In genomic region chr1:61279570-61279969, GRCh38 we compare ENCODE assay signal across 19 cellular contexts.
DNase-seq lines count a peak whose midpoint lies in the region; ATAC-seq, FAIRE-seq and TF ChIP-seq lines count a peak whose summit lies in the region.
"Had no signal": no experiment of that assay in that cellular context is flagged by ENCODE, and none has a peak within 500 bp of the region (broad histone marks: within the 10 kb centered on the region; RNA-seq: fewer than 3 reads in every experiment).

No MANE protein-coding gene starts in this region.

- peak overlapping the region; percentile 30; the same call in 1 of the 2 replicates for H3K27ac Mint-ChIP-seq in WTC11
- H3K27ac Mint-ChIP-seq: activated CD4-positive, alpha-beta memory T cell treated with anti-CD3 and anti-CD28 coated beads for 36 hours; activated naive CD4-positive, alpha-beta T cell treated with anti-CD3 and anti-CD28 coated beads, Interleukin-2, amount 50 U/mL, for 24 hours; T-helper 17 cell had no signal

- no peaks in the 10 kb centered on the region for H3K36me3 ChIP-seq in H1 (ENCODE audit: control insufficient read depth in 2 of 4, insufficient read depth in 4 of 4, low read length in 3 of 4)
- H3K36me3 ChIP-seq in thyroid gland, result no peaks in the 10 kb centered on the region
- H3K36me3 ChIP-seq: SJSA1 had no signal

- H3K23me2 ChIP-seq in H1 (ENCODE audit: low read depth, low read length), result no peaks in the 10 kb centered on the region

- H3K27ac ChIP-seq in H1 (ENCODE audit: low read depth, low read length), result no peak overlapping the region
- H3K27ac ChIP-seq in thyroid gland, result peak overlapping the region in 2 of 3 donors; percentile 20 to 34
- H3K27ac ChIP-seq: foreskin keratinocyte, SJSA1, VCaP had no signal

- intact Hi-C loops in thyroid gland (cut with DNase I), result no loop called here

- H3K4ac ChIP-seq in H1 (replicated peaks; ENCODE audit: insufficient read length, low read depth, low read length), result peak overlapping the region; percentile 5

- no peaks in the 10 kb centered on the region for H3K9me3 Mint-ChIP-seq in WTC11
- H3K9me3 Mint-ChIP-seq: activated CD4-positive, alpha-beta memory T cell treated with anti-CD3 and anti-CD28 coated beads for 36 hours; activated naive CD4-positive, alpha-beta T cell treated with anti-CD3 and anti-CD28 coated beads, Interleukin-2, amount 50 U/mL, for 24 hours; H9 had no signal

- TF ChIP-seq CTCF in WTC11 (IDR thresholded peaks at IDR 0.05) (no peak), H1 (IDR thresholded peaks at IDR 0.05; ENCODE audit: control extremely low read depth in 1 of 3, insufficient read depth in 1 of 3, low read depth in 1 of 3, low read length in 3 of 3) (no peak), thyroid gland (IDR thresholded peaks at IDR 0.05) (no peak)

- no peaks in the 10 kb centered on the region for H3K27me3 ChIP-seq in H1 (replicated peaks in 1 of 4; ENCODE audit: control insufficient read depth in 3 of 4, extremely low read depth in 1 of 4, insufficient read depth in 3 of 4, low read length in 3 of 4)
- no peaks in the 10 kb centered on the region for H3K27me3 ChIP-seq in thyroid gland
- H3K27me3 ChIP-seq: foreskin keratinocyte, SJSA1 had no signal

- no peak for TF ChIP-seq RAD21 in H1 (IDR thresholded peaks at IDR 0.05 in 1 of 2, conservative IDR thresholded peaks at IDR 0.05 in 1 of 2; ENCODE audit: low read depth in 2 of 2, low read length in 2 of 2)

- no peak overlapping the region for H3K56ac ChIP-seq in H1 (replicated peaks; ENCODE audit: insufficient read length, low read depth, low read length)

- H3K9me3 ChIP-seq in H1 (ENCODE audit: insufficient read depth in 2 of 2, low read depth in 1 of 2, low read length in 1 of 2) (no peaks in the 10 kb centered on the region), thyroid gland (no peaks in the 10 kb centered on the region)
- H3K9me3 ChIP-seq: SJSA1 had no signal

- TF ChIP-seq EP300 in H1 (IDR thresholded peaks at IDR 0.05; ENCODE audit: borderline replicate concordance in 1 of 2, low read depth in 2 of 2, low read length in 2 of 2), result no peak

- no peaks in the 10 kb centered on the region for H3K79me1 ChIP-seq in H1 (ENCODE audit: low read depth, low read length)

- 91% methylated on average over 4 of the region's 4 CpGs; no CpG with 5 or more reads in 1 of the 2 experiments for WGBS in H1 (ENCODE audit: extremely low coverage in 1 of 2, insufficient coverage in 1 of 2, insufficient read length in 1 of 2, insufficient replicate concordance in 2 of 2, low coverage in 1 of 2, low lambda C conversion rate in 2 of 2, missing lambda C conversion rate in 1 of 2), 2 experiments
- WGBS in thyroid gland, 2 donors, result 83 to 86% methylated on average over 4 of the region's 4 CpGs

- no peaks in the 10 kb centered on the region for H4K20me1 ChIP-seq in H1 (replicated peaks in 1 of 2; ENCODE audit: control insufficient read depth in 1 of 2, insufficient read depth in 2 of 2, low read length in 2 of 2)

- H2BK15ac ChIP-seq in H1 (ENCODE audit: low read length), result no peak overlapping the region

- H2AFZ ChIP-seq in H1 (ENCODE audit: low read length), result no peak overlapping the region

- H2BK20ac ChIP-seq in H1 (ENCODE audit: low read length), result no peak overlapping the region

- ATAC-seq in WTC11 (no peak), GM21786 (IDR thresholded peaks at IDR 0.05; ENCODE audit: unreplicated experiment) (no peak), GM19463 (IDR thresholded peaks at IDR 0.05; ENCODE audit: unreplicated experiment) (no peak)
- ATAC-seq: foreskin keratinocyte, T-helper 17 cell had no signal

- H4K5ac ChIP-seq in H1 (ENCODE audit: insufficient read length, low read depth, low read length), result no peak overlapping the region

- POLR2A ChIA-PET in WTC11 (lab: Charles Lee), result no interaction called here
- POLR2A ChIA-PET in H1 (lab: Charles Lee; ENCODE audit: partially characterized antibody), result no interaction called here

- no peaks in the 10 kb centered on the region for H3K27me3 Mint-ChIP-seq in WTC11 (ENCODE audit: low read depth)
- H3K27me3 Mint-ChIP-seq: activated naive CD4-positive, alpha-beta T cell treated with anti-CD3 and anti-CD28 coated beads, Interleukin-2, amount 50 U/mL, for 24 hours had no signal

- H3K4me3 ChIP-seq in H1 (ENCODE audit: extremely low read depth in 1 of 4, insufficient read depth in 2 of 4, low read depth in 3 of 4, low read length in 4 of 4) (no peak overlapping the region), thyroid gland (replicated peaks in 1 of 3) (no peak overlapping the region)
- H3K4me3 ChIP-seq: SJSA1 had no signal

- no peak for DNase-seq in WTC11 (ENCODE audit: low spot score)
- DNase-seq in H1 (ENCODE audit: low read depth in 1 of 2, low spot score in 2 of 2), result no peak
- DNase-seq in middle frontal gyrus (ENCODE audit: extremely low spot score, low spot score), result peak; percentile 7
- no peak for DNase-seq in thyroid gland
- no peak for DNase-seq in DMS153 (lab: John Stamatoyannopoulos, UW)
- DNase-seq: activated CD4-positive, alpha-beta memory T cell treated with anti-CD3 and anti-CD28 coated beads for 36 hours; foreskin keratinocyte; H9; Kasumi-1; kidney glomerular epithelial cell; NCI-H1105; T-helper 17 cell; trophoblast cell had no signal

- no peak overlapping the region for H4K8ac ChIP-seq in H1 (ENCODE audit: extremely low read depth, insufficient read depth, low read length)

- no peak overlapping the region for H3K18ac ChIP-seq in H1 (ENCODE audit: extremely low read depth, low read length)

- no peak overlapping the region for H2AK5ac ChIP-seq in H1 (ENCODE audit: low read depth, low read length)

- no peak overlapping the region for H3K9ac ChIP-seq in H1 (replicated peaks in 1 of 4; ENCODE audit: extremely low read depth in 1 of 4, low read depth in 3 of 4, low read length in 3 of 4)

- H2BK12ac ChIP-seq in H1 (ENCODE audit: low read depth, low read length), result no peak overlapping the region

- no peak overlapping the region for H3K4me3 Mint-ChIP-seq in WTC11
- H3K4me3 Mint-ChIP-seq: activated CD4-positive, alpha-beta memory T cell treated with anti-CD3 and anti-CD28 coated beads for 36 hours; activated naive CD4-positive, alpha-beta T cell treated with anti-CD3 and anti-CD28 coated beads, Interleukin-2, amount 50 U/mL, for 24 hours; H9; T-helper 17 cell had no signal

- H3K4me1 ChIP-seq in H1 (replicated peaks in 1 of 4; ENCODE audit: control insufficient read depth in 3 of 4, insufficient read depth in 4 of 4, low read length in 3 of 4) (peaks cover 0 to 6% (median 3%) of the 10 kb centered on the region in 4 experiments; a peak in 4 of 7 replicates), thyroid gland (peaks cover 21 to 28% of the 10 kb centered on the region in 2 donors)
- H3K4me1 ChIP-seq: foreskin keratinocyte, SJSA1 had no signal

- H3K79me2 ChIP-seq in H1 (ENCODE audit: control insufficient read depth in 1 of 2, insufficient read depth in 2 of 2, low read length in 2 of 2), result no peaks in the 10 kb centered on the region

- H4K91ac ChIP-seq in H1 (replicated peaks; ENCODE audit: insufficient read length, low read length), result no peak overlapping the region

- no peak overlapping the region for H2BK120ac ChIP-seq in H1 (replicated peaks; ENCODE audit: low read depth, low read length)

- peaks cover 55% of the 10 kb centered on the region for H3K4me1 Mint-ChIP-seq in WTC11
- H3K4me1 Mint-ChIP-seq: activated naive CD4-positive, alpha-beta T cell treated with anti-CD3 and anti-CD28 coated beads, Interleukin-2, amount 50 U/mL, for 24 hours; T-helper 17 cell had no signal

- no peak overlapping the region for H3K4me2 ChIP-seq in H1 (ENCODE audit: insufficient read depth in 1 of 2, low read depth in 2 of 2, low read length in 2 of 2)

- H3K14ac ChIP-seq in H1 (ENCODE audit: insufficient read length), result no peak overlapping the region

- CTCF ChIA-PET in WTC11 (lab: Charles Lee) (interaction anchor here (0.9 kb wide), 1 partner anchor 10 kb away, joined by 3 read pairs; no protein-coding TSS in a partner anchor), H1 (lab: Charles Lee; ENCODE audit: partially characterized antibody) (interaction anchor here (0.6 to 1.3 kb wide), 2 partner anchors 20 to 359 kb away, joined by 3 to 4 read pairs; no protein-coding TSS in a partner anchor)

- H3K36me3 Mint-ChIP-seq in WTC11, result no peaks in the 10 kb centered on the region
- H3K36me3 Mint-ChIP-seq: activated CD4-positive, alpha-beta memory T cell treated with anti-CD3 and anti-CD28 coated beads for 36 hours; activated naive CD4-positive, alpha-beta T cell treated with anti-CD3 and anti-CD28 coated beads, Interleukin-2, amount 50 U/mL, for 24 hours had no signal

- TF ChIP-seq POLR2A in H1 (IDR thresholded peaks at IDR 0.05; ENCODE audit: control extremely low read depth in 1 of 2, low read depth in 2 of 2, low read length in 2 of 2), result no peak
- no peak for TF ChIP-seq POLR2A in thyroid gland (IDR thresholded peaks at IDR 0.05)

- no peak overlapping the region for H3K23ac ChIP-seq in H1 (ENCODE audit: insufficient read length)

- H2BK5ac ChIP-seq in H1 (ENCODE audit: low read depth, low read length), result no peak overlapping the region

- no peak for FAIRE-seq in H1 (lab: Jason Lieb, UNC)
- FAIRE-seq: endothelial cell of umbilical vein had no signal

TF ChIP-seq in WTC11, 78 proteins besides CTCF, POLR2A, EP300 and RAD21 (continues in another document):
- TF ChIP-seq ZSCAN18 (CRISPR knock-in tag; IDR thresholded peaks at IDR 0.05), result no peak
- no peak for TF ChIP-seq ZNF416 (CRISPR knock-in tag; IDR thresholded peaks at IDR 0.05)

TF ChIP-seq in H1, 55 proteins besides CTCF, POLR2A, EP300 and RAD21 (continues in another document):
- no peak for TF ChIP-seq NRF1 (IDR thresholded peaks at IDR 0.05; ENCODE audit: low read depth, low read length)
- TF ChIP-seq RBBP5 (IDR thresholded peaks at IDR 0.05; ENCODE audit: borderline replicate concordance, low read depth, low read length), result no peak
- TF ChIP-seq RXRA (IDR thresholded peaks at IDR 0.05; ENCODE audit: insufficient read depth, low read depth, low read length), result no peak
- TF ChIP-seq GABPA (IDR thresholded peaks at IDR 0.05; ENCODE audit: borderline replicate concordance, insufficient read depth, low read length), result no peak
- no peak for TF ChIP-seq SIN3A (conservative IDR thresholded peaks at IDR 0.05 in 1 of 2, IDR thresholded peaks at IDR 0.05 in 1 of 2; ENCODE audit: low read depth in 1 of 2, low read length in 2 of 2)
- TF ChIP-seq CREB1 (IDR thresholded peaks at IDR 0.05), result no peak
- no peak for TF ChIP-seq FOSL1 (IDR thresholded peaks at IDR 0.05; ENCODE audit: insufficient read depth, low read depth, low read length)
- no peak for TF ChIP-seq ATF3 (IDR thresholded peaks at IDR 0.05; ENCODE audit: insufficient read depth, low read depth, low read length)
- TF ChIP-seq E2F6 (IDR thresholded peaks at IDR 0.05), result no peak
